In genomic region chr9:74645007-74645639, GRCh38 we compare ENCODE assay signal across 8 cellular contexts.
DNase-seq lines count a peak whose midpoint lies in the region; ATAC-seq, FAIRE-seq and TF ChIP-seq lines count a peak whose summit lies in the region.

No MANE protein-coding gene starts in this region.

- H3K27ac ChIP-seq in A549 (no peak overlapping the region), parathyroid adenoma (no peak overlapping the region)

- no peaks in the 10 kb centered on the region for H3K36me3 Mint-ChIP-seq in chondrocyte (ENCODE audit: low read depth)

- H3K9me3 Mint-ChIP-seq in chondrocyte (ENCODE audit: low read depth): no peaks in the 10 kb centered on the region

- TF ChIP-seq CTCF in A549 (IDR thresholded peaks at IDR 0.05) (peak; percentile 64), chondrocyte (IDR thresholded peaks at IDR 0.05) (peak; percentile 80), parathyroid adenoma (IDR thresholded peaks at IDR 0.05) (peak; percentile 17)

- ATAC-seq in A549: peak; percentile 62 to 87; a peak in 4 of 6 replicates
- peak; percentile 52 for ATAC-seq in GM18499 (IDR thresholded peaks at IDR 0.05; ENCODE audit: insufficient read depth, unreplicated experiment)

- H2AFZ ChIP-seq in parathyroid adenoma: no peak overlapping the region

- TF ChIP-seq EP300 in A549 (IDR thresholded peaks at IDR 0.05): no peak

- no peaks in the 10 kb centered on the region for H3K4me1 Mint-ChIP-seq in chondrocyte (ENCODE audit: low read depth)

- H3K9ac ChIP-seq in parathyroid adenoma: no peak overlapping the region

- H3K4me2 ChIP-seq in A549: no peak overlapping the region
- no peak overlapping the region for H3K4me2 ChIP-seq in parathyroid adenoma (ENCODE audit: low read length)

- POLR2A ChIA-PET in A549 (lab: Yijun Ruan, JAX): no interaction called here

- H3K9me3 ChIP-seq in A549: no peaks in the 10 kb centered on the region
- H3K9me3 ChIP-seq in parathyroid adenoma (ENCODE audit: control insufficient read depth, low read length): no peaks in the 10 kb centered on the region

- DNase-seq in A549 (ENCODE audit: low read depth in 1 of 2, low spot score in 1 of 2) (peak in 1 of 2 experiments; percentile 24), Kasumi-1 (lab: John Stamatoyannopoulos, UW) (peak; percentile 28 to 50), chondrocyte (ENCODE audit: low spot score) (no peak), DMS79 treated with DMSO at 0.1 percent for 48 hours (lab: John Stamatoyannopoulos, UW) (no peak), frontal cortex (ENCODE audit: low spot score in 2 of 2) (no peak), NCI-H187 treated with DMSO at 0.1 percent for 48 hours (lab: John Stamatoyannopoulos, UW) (no peak)

- H3K4me3 ChIP-seq in A549: no peak overlapping the region
- no peak overlapping the region for H3K4me3 ChIP-seq in parathyroid adenoma (ENCODE audit: low read depth, low read length)

- 59% methylated on average over 3 of the region's 3 CpGs for WGBS in A549 (ENCODE audit: missing lambda C conversion rate)

- no peaks in the 10 kb centered on the region for H3K4me1 ChIP-seq in A549
- no peaks in the 10 kb centered on the region for H3K4me1 ChIP-seq in parathyroid adenoma

- no peaks in the 10 kb centered on the region for H3K27me3 ChIP-seq in parathyroid adenoma (ENCODE audit: control insufficient read depth, insufficient read depth, low read length)

- H3K4me3 Mint-ChIP-seq in chondrocyte (ENCODE audit: unreplicated experiment): no peak overlapping the region

- FAIRE-seq in A549 (lab: Jason Lieb, UNC): no peak
- no peak for FAIRE-seq in frontal cortex (lab: Jason Lieb, UNC)

- no peaks in the 10 kb centered on the region for H3K79me2 ChIP-seq in parathyroid adenoma

- TF ChIP-seq RAD21 in A549 (conservative IDR thresholded peaks at IDR 0.05 in 1 of 2, IDR thresholded peaks at IDR 0.05 in 1 of 2): peak; percentile 50 to 60

- TF ChIP-seq POLR2A in A549 (IDR thresholded peaks at IDR 0.05; ENCODE audit: low read length): no peak

- H3K36me3 ChIP-seq in parathyroid adenoma (ENCODE audit: control insufficient read depth, insufficient read depth, low read length): no peaks in the 10 kb centered on the region

- H3K27ac Mint-ChIP-seq in chondrocyte (ENCODE audit: unreplicated experiment): no peak overlapping the region

- peaks cover 14% of the 10 kb centered on the region for H3K27me3 Mint-ChIP-seq in chondrocyte (ENCODE audit: low read depth)

- CTCF ChIA-PET in A549 (lab: Yijun Ruan, JAX): no interaction called here

TF ChIP-seq in A549, 52 proteins besides CTCF, POLR2A, EP300 and RAD21:
- TF ChIP-seq SMC3 (IDR thresholded peaks at IDR 0.05) (peak; percentile 40; the same call in 2 of the 3 replicates), CEBPB (IDR thresholded peaks at IDR 0.05) (no peak)

Comparison
In these comparisons a context has a peak if more than half of its experiments do, and no peak if none do; other contexts are left out.
1. DNase-seq: peak in Kasumi-1 (2 of 2); none in chondrocyte (single experiment), DMS79 treated with DMSO at 0.1 percent for 48 hours (single experiment), frontal cortex (0 of 2) and NCI-H187 treated with DMSO at 0.1 percent for 48 hours (single experiment).
2. CTCF ChIP-seq: peak in every context shown above with its lines; median percentile 80 in chondrocyte; 64 in A549; 17 in parathyroid adenoma.